ENCODE assay signal across 8 cellular contexts in the genomic region with DNA sequence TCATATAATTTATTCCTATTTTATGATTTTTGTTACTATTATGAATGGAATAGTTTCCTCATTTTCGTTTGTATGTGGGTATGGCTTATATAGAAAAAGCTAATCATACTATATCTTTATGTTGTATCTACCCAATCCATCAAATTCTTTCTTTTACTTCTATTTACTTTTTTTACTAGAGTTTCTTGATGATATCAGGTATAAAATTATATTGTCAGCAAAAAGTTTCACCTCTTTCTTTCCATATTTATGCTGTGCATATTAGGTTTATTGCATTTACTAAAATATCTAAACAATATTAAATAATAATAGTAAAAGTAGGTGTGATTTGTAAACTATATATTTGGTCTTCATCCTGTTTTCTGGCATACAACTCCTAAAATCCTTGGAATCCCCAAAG.
"Had no signal": no experiment of that assay in that cellular context is flagged by ENCODE, and none has a peak within 500 bp of the region (broad histone marks: within the 10 kb centered on the region; RNA-seq: fewer than 3 reads in every experiment).

No MANE protein-coding gene starts in this region.

- H3K9ac ChIP-seq: GM23248 had no signal

- DNase-seq: GM23248, GOT3, H7, HFFc6, KG1 had no signal

- H3K27ac ChIP-seq: GM23248, HL-60 had no signal

- H3K9me3 ChIP-seq: HAP-1 had no signal

- H3K4me1 ChIP-seq: HAP-1 had no signal

- H3K4me3 ChIP-seq: GM23248, HAP-1 had no signal

- H2AFZ ChIP-seq: GM23248 had no signal

- ATAC-seq: HCT116 had no signal

- H3K36me3 ChIP-seq: HAP-1 had no signal
